8 cellular contexts compared by ENCODE assay signal in the genomic region with DNA sequence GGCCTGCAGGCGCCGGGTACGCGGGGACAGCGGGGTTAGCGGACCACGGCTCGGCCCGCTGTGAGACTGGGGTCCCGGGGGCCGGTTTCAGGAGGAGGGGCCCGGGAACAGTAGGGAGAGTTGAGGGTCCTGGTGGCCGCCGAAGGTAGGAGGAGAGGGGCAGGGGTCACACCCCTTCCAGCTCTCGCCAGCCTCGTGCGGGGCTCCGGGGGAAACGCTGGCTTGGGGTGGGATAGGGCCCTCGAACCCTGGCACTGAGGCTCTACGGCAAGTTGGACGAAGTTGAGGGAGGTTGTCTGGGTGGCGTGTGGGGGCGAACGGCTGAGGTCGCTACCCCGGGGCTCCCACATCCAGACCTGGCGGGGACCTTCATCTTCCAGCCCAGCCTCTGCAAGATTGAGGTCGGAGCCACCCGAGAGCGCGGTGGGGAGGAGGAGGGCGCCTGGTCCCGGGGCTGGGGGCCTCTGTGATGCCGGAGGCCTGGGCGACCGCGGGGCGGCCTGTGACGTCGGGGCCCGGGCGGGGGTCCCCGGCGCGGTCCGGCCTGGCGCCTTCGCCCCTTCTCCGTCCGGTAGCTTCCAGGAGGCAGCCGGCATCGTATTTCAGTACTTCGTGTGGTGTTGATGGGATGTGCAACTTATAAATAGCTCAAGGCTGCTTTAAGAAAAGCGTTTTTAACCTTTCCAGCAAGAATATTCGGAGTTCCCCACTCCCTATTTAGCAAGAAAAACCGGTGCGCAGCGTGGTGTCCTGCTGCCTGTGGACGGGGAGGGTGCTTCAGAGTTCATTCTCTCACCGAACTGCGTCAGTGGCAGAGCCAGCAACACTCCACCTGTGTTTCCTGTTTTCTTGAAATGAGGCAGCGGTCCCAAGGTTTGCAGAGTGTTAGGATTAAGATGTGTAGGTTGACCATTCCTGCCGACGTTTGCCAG. TPM values are rescaled to one million over a fixed set of nuclear protein-coding genes. Genes with fewer than 3 reads are reported as not detected.
DNase-seq lines count a peak whose midpoint lies in the region; ATAC-seq and TF ChIP-seq lines count a peak whose summit lies in the region.

No MANE protein-coding gene starts in this region.

- H3K9me3 ChIP-seq in BLaER1 treated with 17β-estradiol and CSF1 and Interleukin-3, amounts not matched to agents 10 nM and 100 nM (replicated peaks in 1 of 11), result no peaks in the 10 kb centered on the region
- no peaks in the 10 kb centered on the region for H3K9me3 ChIP-seq in OCI-LY3 (ENCODE audit: insufficient read depth, low read length)

- peak overlapping the region; percentile 92 for H3K4me3 Mint-ChIP-seq in activated naive CD4-positive, alpha-beta T cell treated with anti-CD3 and anti-CD28 coated beads, Interleukin-2, amount 50 U/mL, for 24 hours

- peaks cover 28% of the 10 kb centered on the region for H3K4me1 Mint-ChIP-seq in activated naive CD4-positive, alpha-beta T cell treated with anti-CD3 and anti-CD28 coated beads, Interleukin-2, amount 50 U/mL, for 24 hours

- peak overlapping the region; percentile 72 to 87 (median 78) for H3K4me3 ChIP-seq in BLaER1 treated with 17β-estradiol and CSF1 and Interleukin-3, amounts not matched to agents 10 nM and 100 nM
- peak overlapping the region; percentile 93 for H3K4me3 ChIP-seq in OCI-LY3 (ENCODE audit: low read length)
- H3K4me3 ChIP-seq in rectal smooth muscle tissue (ENCODE audit: low read length), result peak overlapping the region; percentile 86

- H3K36me3 ChIP-seq in BLaER1 treated with 17β-estradiol and CSF1 and Interleukin-3, amounts not matched to agents 10 nM and 100 nM, result no peaks in the 10 kb centered on the region
- H3K36me3 ChIP-seq in OCI-LY3 (replicated peaks; ENCODE audit: low read depth, low read length), result no peaks in the 10 kb centered on the region
- H3K36me3 ChIP-seq in rectal smooth muscle tissue (ENCODE audit: control insufficient read depth, insufficient read depth, low read length), result no peaks in the 10 kb centered on the region

- peaks cover 2% of the 10 kb centered on the region for H3K36me3 Mint-ChIP-seq in activated naive CD4-positive, alpha-beta T cell treated with anti-CD3 and anti-CD28 coated beads, Interleukin-2, amount 50 U/mL, for 24 hours

- H3K9ac ChIP-seq in BLaER1 treated with 17β-estradiol and CSF1 and Interleukin-3, amounts not matched to agents 10 nM and 100 nM, result peak overlapping the region; percentile 65 to 84 (median 78)
- H3K9ac ChIP-seq in OCI-LY3 (ENCODE audit: low read length) (peak overlapping the region; percentile 53), rectal smooth muscle tissue (ENCODE audit: low read length) (peak overlapping the region; percentile 45)

- H3K9me3 Mint-ChIP-seq in activated naive CD4-positive, alpha-beta T cell treated with anti-CD3 and anti-CD28 coated beads, Interleukin-2, amount 50 U/mL, for 24 hours, result no peaks in the 10 kb centered on the region

- peaks cover 18 to 30% (median 24%) of the 10 kb centered on the region in 11 experiments for H3K27me3 ChIP-seq in BLaER1 treated with 17β-estradiol and CSF1 and Interleukin-3, amounts not matched to agents 10 nM and 100 nM
- H3K27me3 ChIP-seq in OCI-LY3 (ENCODE audit: low read depth, low read length) (peaks cover 16% of the 10 kb centered on the region), rectal smooth muscle tissue (ENCODE audit: control insufficient read depth, insufficient read depth, low read length) (no peaks in the 10 kb centered on the region)

- no peak for TF ChIP-seq CTCF in OCI-LY3 (IDR thresholded peaks at IDR 0.05; ENCODE audit: low read depth, low read length)

- peak overlapping the region; percentile 82 for H3K27ac Mint-ChIP-seq in activated naive CD4-positive, alpha-beta T cell treated with anti-CD3 and anti-CD28 coated beads, Interleukin-2, amount 50 U/mL, for 24 hours

- H2AFZ ChIP-seq in OCI-LY3 (ENCODE audit: low read depth, low read length), result no peak overlapping the region

- peaks cover 8 to 22% (median 20%) of the 10 kb centered on the region in 10 experiments for H3K4me1 ChIP-seq in BLaER1 treated with 17β-estradiol and CSF1 and Interleukin-3, amounts not matched to agents 10 nM and 100 nM
- H3K4me1 ChIP-seq in OCI-LY3 (ENCODE audit: low read length), result peaks cover 11% of the 10 kb centered on the region
- peaks cover 3% of the 10 kb centered on the region for H3K4me1 ChIP-seq in rectal smooth muscle tissue (ENCODE audit: control insufficient read depth, insufficient read depth, low read length)

- H3K27ac ChIP-seq in BLaER1 treated with 17β-estradiol and CSF1 and Interleukin-3, amounts not matched to agents 10 nM and 100 nM, result peak overlapping the region in 10 of 11 experiments; percentile 33 to 68 (median 58); a peak in 18 of 22 replicates
- no peak overlapping the region for H3K27ac ChIP-seq in OCI-LY3 (ENCODE audit: low read length)
- H3K27ac ChIP-seq in rectal smooth muscle tissue (ENCODE audit: low read depth, low read length), result peak overlapping the region; percentile 87

- H4K20me1 ChIP-seq in BLaER1 treated with 17β-estradiol and CSF1 and Interleukin-3, amounts not matched to agents 10 nM and 100 nM, result peaks cover 0 to 20% (median 12%) of the 10 kb centered on the region in 11 experiments; a peak in 14 of 22 replicates
- no peaks in the 10 kb centered on the region for H4K20me1 ChIP-seq in OCI-LY3 (ENCODE audit: insufficient read depth, low read length)

- DNase-seq in left cardiac atrium (peak; percentile 33), AML-193 (lab: John Stamatoyannopoulos, UW) (no peak)

- H3K79me2 ChIP-seq in OCI-LY3 (ENCODE audit: low read length), result no peaks in the 10 kb centered on the region

- intact Hi-C loops in left cardiac atrium (cut with DNase I), result loop anchor here in 1 of 2 donors (2.0 to 5.0 kb wide), 2 partner anchors 32 to 124 kb away; a partner anchor contains a TSS

- ATAC-seq in GM21529 (IDR thresholded peaks at IDR 0.05; ENCODE audit: unreplicated experiment) (peak; percentile 6), left cardiac atrium (peak; percentile 0 to 1), HG03108 (IDR thresholded peaks at IDR 0.05; ENCODE audit: unreplicated experiment) (no peak)

- H3K4me2 ChIP-seq in BLaER1 treated with 17β-estradiol and CSF1 and Interleukin-3, amounts not matched to agents 10 nM and 100 nM, result peak overlapping the region; percentile 94 to 100 (median 99)
- H3K4me2 ChIP-seq in OCI-LY3 (ENCODE audit: low read length), result peak overlapping the region; percentile 77

- no peaks in the 10 kb centered on the region for H3K27me3 Mint-ChIP-seq in activated naive CD4-positive, alpha-beta T cell treated with anti-CD3 and anti-CD28 coated beads, Interleukin-2, amount 50 U/mL, for 24 hours

RNA-seq across cellular contexts. Expression of a gene that starts 0.9 kb away (rescaled TPM):
- total RNA-seq in left cardiac atrium, result 10 to 100 TPM; 19.2 to 19.5 TPM

RNA-seq across cellular contexts. Expression of a gene that starts 32.7 kb away (rescaled TPM):
- total RNA-seq in left cardiac atrium, result 1 to 10 TPM; 2.2 to 3.1 TPM
